Comparison of ENCODE assay signal across 13 cellular contexts in genomic region chr2:85457877-85458316, GRCh38. TPM values are rescaled to one million over a fixed set of nuclear protein-coding genes. Genes with fewer than 3 reads are reported as not detected.
DNase-seq lines count a peak whose midpoint lies in the region; ATAC-seq and TF ChIP-seq lines count a peak whose summit lies in the region.
"Had no signal": no experiment of that assay in that cellular context is flagged by ENCODE, and none has a peak within 500 bp of the region (broad histone marks: within the 10 kb centered on the region; RNA-seq: fewer than 3 reads in every experiment).

No MANE protein-coding gene starts in this region.

- H2AFZ ChIP-seq in GM23338 (no peak overlapping the region; the same call in 1 of the 2 replicates), PC-3 (ENCODE audit: low read length) (no peak overlapping the region)

- H3K9me3 ChIP-seq in PC-3 (ENCODE audit: low read length) (no peaks in the 10 kb centered on the region), sigmoid colon (no peaks in the 10 kb centered on the region), A673 (ENCODE audit: low read depth, low read length, poor library complexity, severe bottlenecking) (no peaks in the 10 kb centered on the region)
- H3K9me3 ChIP-seq: SJSA1 had no signal

- intact Hi-C loops in PC-3 (cut with micrococcal nuclease): loop anchor here (1.0 kb wide), 2 partner anchors 37 to 41 kb away; no protein-coding TSS in a partner anchor
- intact Hi-C loops in sigmoid colon (cut with DNase I): no loop called here
- intact Hi-C loops in A673 (cut with micrococcal nuclease; ENCODE audit: unreplicated experiment): no loop called here

- H3F3A ChIP-seq in GM23338 (replicated peaks; ENCODE audit: low read depth) (no peaks in the 10 kb centered on the region), PC-3 (ENCODE audit: low read length, unreplicated experiment) (no peaks in the 10 kb centered on the region)

- H3K9me3 Mint-ChIP-seq in GM23338: peaks cover 3% of the 10 kb centered on the region; the same call in 2 of the 3 replicates
- H3K9me3 Mint-ChIP-seq: CD4-positive, alpha-beta memory T cell had no signal

- H3K4me3 Mint-ChIP-seq in GM23338: peak overlapping the region; percentile 0; the same call in 1 of the 3 replicates
- H3K4me3 Mint-ChIP-seq: activated naive CD8-positive, alpha-beta T cell; CD4-positive, alpha-beta memory T cell had no signal

- H3K36me3 Mint-ChIP-seq in GM23338 (ENCODE audit: low read depth): no peaks in the 10 kb centered on the region; the same call in 2 of the 3 replicates
- H3K36me3 Mint-ChIP-seq: activated naive CD8-positive, alpha-beta T cell; CD4-positive, alpha-beta memory T cell had no signal

- POLR2A ChIA-PET in PC-3 (lab: Charles Lee; ENCODE audit: unreplicated experiment) (interaction anchor here (0.7 to 0.9 kb wide), 2 partner anchors 47 to 59 kb away, joined by 3 read pairs; no protein-coding TSS in a partner anchor), A673 (lab: Charles Lee; ENCODE audit: low non-redundant PET) (no interaction called here)

- CTCF ChIA-PET in PC-3 (lab: Charles Lee) (no interaction called here), A673 (lab: Charles Lee) (interaction anchor here (0.5 kb wide), 1 partner anchor 8 kb away, joined by 3 read pairs; no protein-coding TSS in a partner anchor)

- no TSS peak for BruUV-seq in PC-3 (replicated peaks; lab: Mats Ljungman, UMichigan)
- BruUV-seq in A673 (replicated peaks; lab: Mats Ljungman, UMichigan): no TSS peak

- H3K27me3 ChIP-seq in GM23338 (ENCODE audit: insufficient read depth): no peaks in the 10 kb centered on the region
- no peaks in the 10 kb centered on the region for H3K27me3 ChIP-seq in PC-3 (ENCODE audit: low read length)
- no peaks in the 10 kb centered on the region for H3K27me3 ChIP-seq in sigmoid colon
- H3K27me3 ChIP-seq in A673 (replicated peaks; ENCODE audit: insufficient read depth, low read depth, low read length, poor library complexity): no peaks in the 10 kb centered on the region
- H3K27me3 ChIP-seq: SJSA1 had no signal

- in situ Hi-C loops in ACHN (cut with HindIII; ENCODE audit: low pct_ligation_motif_present, low pct_unique_long_range_greater_than_20kb, low sequenced_read_pairs): no loop called here

- H3K79me2 ChIP-seq in GM23338 (replicated peaks; ENCODE audit: insufficient read depth) (no peaks in the 10 kb centered on the region), PC-3 (ENCODE audit: low read length) (no peaks in the 10 kb centered on the region)

- no peak for TF ChIP-seq POLR2A in sigmoid colon (IDR thresholded peaks at IDR 0.05)

- no peak for DNase-seq in GM23338 (ENCODE audit: low spot score)
- peak; percentile 98 for DNase-seq in PC-3
- peak; percentile 86 for DNase-seq in epithelial cell of prostate (ENCODE audit: low read depth, low spot score)
- peak; percentile 29 for DNase-seq in sigmoid colon
- no peak for DNase-seq in A673 (ENCODE audit: low spot score)
- no peak for DNase-seq in ACHN
- DNase-seq in HuH-7.5 (ENCODE audit: low spot score): no peak
- DNase-seq in HCEC 1CT: no peak
- DNase-seq: CD4-positive, alpha-beta memory T cell; NCI-H1105 treated with DMSO at 0.1 percent for 48 hours; NCI-H526 treated with DMSO at 0.1 percent for 48 hours had no signal

- H3K4me2 ChIP-seq in GM23338 (peak overlapping the region; percentile 4; the same call in 1 of the 2 replicates), PC-3 (ENCODE audit: low read length) (peak overlapping the region; percentile 36)

- peak overlapping the region; percentile 58 for H3K9ac ChIP-seq in PC-3 (ENCODE audit: low read length)

- TF ChIP-seq CTCF in GM23338 (conservative IDR thresholded peaks at IDR 0.05; ENCODE audit: low read depth in 2 of 2) (no peak), PC-3 (conservative IDR thresholded peaks at IDR 0.05; ENCODE audit: low read depth, low read length) (no peak), sigmoid colon (IDR thresholded peaks at IDR 0.05) (no peak), A673 (conservative IDR thresholded peaks at IDR 0.05; ENCODE audit: low read depth, low read length) (no peak)

- no peak overlapping the region for H3K27ac ChIP-seq in GM23338 (ENCODE audit: low read depth)
- H3K27ac ChIP-seq in PC-3 (ENCODE audit: low read length): peak overlapping the region; percentile 94
- H3K27ac ChIP-seq in epithelial cell of prostate: peak overlapping the region; percentile 57
- H3K27ac ChIP-seq in sigmoid colon: no peak overlapping the region
- no peak overlapping the region for H3K27ac ChIP-seq in A673 (ENCODE audit: low read depth, low read length, poor library complexity, severe bottlenecking)
- H3K27ac ChIP-seq: SJSA1 had no signal

- H4K20me1 ChIP-seq in GM23338 (replicated peaks; ENCODE audit: insufficient read depth) (no peaks in the 10 kb centered on the region), PC-3 (ENCODE audit: low read length) (no peaks in the 10 kb centered on the region)

- TF ChIP-seq EP300 in sigmoid colon (IDR thresholded peaks at IDR 0.05): no peak

- H3K9me2 ChIP-seq in GM23338 (ENCODE audit: insufficient read depth): peaks cover 7% of the 10 kb centered on the region
- H3K9me2 ChIP-seq in PC-3 (replicated peaks; ENCODE audit: low read length): no peaks in the 10 kb centered on the region

- ATAC-seq in GM23338 (no peak), PC-3 (peak; percentile 92)

- H3K4me3 ChIP-seq in GM23338 (no peak overlapping the region), PC-3 (ENCODE audit: low read length) (no peak overlapping the region), sigmoid colon (no peak overlapping the region), A673 (ENCODE audit: low read depth, low read length, poor library complexity, severe bottlenecking) (no peak overlapping the region)
- H3K4me3 ChIP-seq: SJSA1 had no signal

- H3K27me3 Mint-ChIP-seq in GM23338 (ENCODE audit: insufficient read depth, low read depth, poor library complexity): peaks cover 11% of the 10 kb centered on the region
- H3K27me3 Mint-ChIP-seq: activated naive CD8-positive, alpha-beta T cell; CD4-positive, alpha-beta memory T cell had no signal

- 41 to 75% methylated on average over 6 of the region's 6 CpGs for WGBS in sigmoid colon, 2 donors

- H3K27ac Mint-ChIP-seq in GM23338: no peak overlapping the region
- H3K27ac Mint-ChIP-seq: activated naive CD8-positive, alpha-beta T cell; CD4-positive, alpha-beta memory T cell had no signal

- peaks cover 39% of the 10 kb centered on the region for H3K4me1 Mint-ChIP-seq in GM23338
- H3K4me1 Mint-ChIP-seq: CD4-positive, alpha-beta memory T cell had no signal

- peaks cover 16% of the 10 kb centered on the region for H3K4me1 ChIP-seq in GM23338 (ENCODE audit: insufficient read depth)
- peaks cover 34% of the 10 kb centered on the region for H3K4me1 ChIP-seq in PC-3 (ENCODE audit: insufficient read depth, low read length)
- H3K4me1 ChIP-seq in sigmoid colon: no peaks in the 10 kb centered on the region
- H3K4me1 ChIP-seq in A673 (ENCODE audit: insufficient read depth, low read length, poor library complexity, severe bottlenecking): no peaks in the 10 kb centered on the region

- H3K36me3 ChIP-seq in GM23338 (ENCODE audit: insufficient read depth) (no peaks in the 10 kb centered on the region), PC-3 (ENCODE audit: low read depth, low read length) (no peaks in the 10 kb centered on the region), sigmoid colon (no peaks in the 10 kb centered on the region), A673 (ENCODE audit: insufficient read depth, low read length, poor library complexity, severe bottlenecking) (no peaks in the 10 kb centered on the region)
- H3K36me3 ChIP-seq: SJSA1 had no signal

TF ChIP-seq in GM23338, 12 proteins besides CTCF, POLR2A, EP300 and RAD21:
- no peak for TF ChIP-seq NANOG (IDR thresholded peaks at IDR 0.05; ENCODE audit: borderline replicate concordance)
- TF ChIP-seq STAT1 (IDR thresholded peaks at IDR 0.05; ENCODE audit: unreplicated experiment): no peak
- no peak for TF ChIP-seq ZNF114 (CRISPR knock-in tag; IDR thresholded peaks at IDR 0.05)
- TF ChIP-seq EZH2phosphoT487 (IDR thresholded peaks at IDR 0.05; ENCODE audit: unreplicated experiment): no peak
- no peak for TF ChIP-seq EZH2 (IDR thresholded peaks at IDR 0.05; ENCODE audit: low read depth, unreplicated experiment)
- no peak for TF ChIP-seq REST (IDR thresholded peaks at IDR 0.05; ENCODE audit: unreplicated experiment)

RNA-seq across cellular contexts. Expression of gene SH2D6, which starts 39.4 kb away (rescaled TPM):
- not detected in 2 replicates for total RNA-seq in GM23338 (2014; rRNA removed; shearing (Covaris generic))
- 0.26 and 0.37 TPM in 2 replicates for polyA plus RNA-seq in GM23338 (2016; fragmentation: Nextera tagmentation; extraction: Ambion mirVana)
- total RNA-seq in PC-3 (2014; rRNA removed): 0.12 TPM in 1 of 2 replicates, not detected in the other
- total RNA-seq in sigmoid colon: not detected
- 10 to 100 TPM in 2 of 3 donors, 1 to 10 TPM in 1; 2.8 to 14.6 (median 11.4) TPM for polyA plus RNA-seq in sigmoid colon
- total RNA-seq in A673 (2021): 0.52 and 1.1 TPM in 2 replicates
- total RNA-seq: SJSA1 had no signal
- polyA plus RNA-seq: CD4-positive, alpha-beta memory T cell had no signal

RNA-seq across cellular contexts. Expression of gene CAPG, which starts 47.7 kb away (rescaled TPM):
- 75.2 and 88.7 TPM in 2 replicates for total RNA-seq in GM23338 (2014; rRNA removed; shearing (Covaris generic))
- 104 and 115 TPM in 2 replicates for polyA plus RNA-seq in GM23338 (2016; fragmentation: Nextera tagmentation; extraction: Ambion mirVana)
- 221 and 260 TPM in 2 replicates for total RNA-seq in PC-3 (2014; rRNA removed)
- total RNA-seq in sigmoid colon: 10 to 100 TPM; 20.9 to 33.0 (median 30.1) TPM
- 100 to 1,000 TPM; 112 to 230 (median 150) TPM for polyA plus RNA-seq in sigmoid colon
- total RNA-seq in A673 (2021): 152 and 156 TPM in 2 replicates

Comparison
In these comparisons a context has a peak if more than half of its experiments do, and no peak if none do; other contexts are left out.
1. DNase-seq: peak in PC-3 (single experiment), epithelial cell of prostate (single experiment) and sigmoid colon (single experiment); none in GM23338 (single experiment), A673 (single experiment), ACHN (single experiment), HuH-7.5 (single experiment) and HCEC 1CT (single experiment).
2. H3K27ac ChIP-seq: peak in PC-3 (single experiment) and epithelial cell of prostate (single experiment); none in GM23338 (single experiment), sigmoid colon (0 of 4) and A673 (single experiment).